In genomic region chr12:50514526-50515276, GRCh38 we compare ENCODE assay signal across 1 cellular context.
TF ChIP-seq lines count a peak whose summit lies in the region.

No MANE protein-coding gene starts in this region.

TF ChIP-seq in GM23338, 12 proteins besides CTCF, POLR2A, EP300 and RAD21 (continued from another document):
- TF ChIP-seq ZNF462 (CRISPR knock-in tag; IDR thresholded peaks at IDR 0.05) (no peak), EZH2phosphoT487 (IDR thresholded peaks at IDR 0.05; ENCODE audit: unreplicated experiment) (no peak), ZNF114 (CRISPR knock-in tag; IDR thresholded peaks at IDR 0.05) (no peak), CREB1 (CRISPR knock-in tag; IDR thresholded peaks at IDR 0.05; ENCODE audit: low read depth) (no peak), STAT1 (IDR thresholded peaks at IDR 0.05; ENCODE audit: unreplicated experiment) (no peak), NANOG (IDR thresholded peaks at IDR 0.05; ENCODE audit: borderline replicate concordance) (no peak)
